ENCODE assay signal across 8 cellular contexts in the genomic region with DNA sequence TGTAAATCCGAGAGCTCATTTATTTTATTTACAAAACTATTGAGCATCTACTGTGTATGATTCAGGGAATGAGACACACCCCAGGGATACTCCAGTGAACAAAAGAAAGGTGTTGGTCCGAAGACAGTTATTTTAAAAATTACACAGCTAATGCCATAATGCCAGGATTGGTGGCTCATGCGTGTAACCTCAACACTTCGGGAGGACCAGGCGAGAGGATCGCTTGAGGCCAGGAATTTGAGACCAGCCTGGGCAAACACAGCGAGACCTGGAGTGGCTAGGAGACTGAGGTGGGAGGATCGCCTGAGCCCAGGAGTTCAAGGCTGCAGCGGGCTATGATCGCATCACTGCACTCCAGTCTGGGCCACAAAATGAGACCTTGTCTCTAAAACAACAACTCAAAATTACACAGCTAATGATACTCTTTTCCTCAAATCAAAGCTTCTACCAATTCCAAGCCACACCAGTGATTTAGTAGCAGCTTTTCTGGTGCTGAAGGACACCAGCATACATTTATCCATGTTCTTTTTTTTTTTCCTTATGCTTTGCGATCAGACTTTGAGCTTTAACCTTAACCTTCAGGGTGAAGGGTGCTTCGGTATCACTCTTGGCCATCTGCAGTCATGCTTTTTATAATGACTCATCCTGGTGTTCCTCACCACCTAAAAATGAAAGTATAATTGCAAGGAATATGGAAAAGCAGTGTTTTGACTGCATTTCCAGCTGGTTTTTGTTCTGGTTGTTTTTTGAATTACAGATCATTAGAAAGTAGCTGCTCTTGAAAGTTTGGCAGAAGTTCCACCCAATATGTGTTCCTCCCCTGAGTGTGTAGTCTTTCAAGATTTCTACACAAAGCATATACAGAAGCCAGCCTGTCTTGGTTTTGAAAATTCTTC. TPM values are rescaled to one million over a fixed set of nuclear protein-coding genes. Genes with fewer than 3 reads are reported as not detected.
DNase-seq lines count a peak whose midpoint lies in the region; FAIRE-seq and TF ChIP-seq lines count a peak whose summit lies in the region.

No MANE protein-coding gene starts in this region.

- H3K4me3 ChIP-seq in LNCaP clone FGC (ENCODE audit: low read depth, low read length) (peak overlapping the region; percentile 63), liver (ENCODE audit: low read depth in 1 of 3, low read length in 3 of 3) (peak overlapping the region; percentile 59 to 99 (median 89)), transverse colon (peak overlapping the region in 3 of 4 donors; percentile 82 to 87 (median 84))

- intact Hi-C loops in transverse colon (cut with DNase I; ENCODE audit: low total_unique reads) = no loop called here

- TF ChIP-seq POLR2A in transverse colon (IDR thresholded peaks at IDR 0.05) = no peak

- H3K36me3 ChIP-seq in liver (ENCODE audit: control insufficient read depth in 4 of 4, insufficient read depth in 3 of 4, low read depth in 1 of 4, low read length in 3 of 4) = no peaks in the 10 kb centered on the region
- no peaks in the 10 kb centered on the region for H3K36me3 ChIP-seq in transverse colon

- TF ChIP-seq RAD21 in liver (IDR thresholded peaks at IDR 0.05) = peak in 1 of 2 donors; percentile 14

- no peak for TF ChIP-seq EP300 in transverse colon (IDR thresholded peaks at IDR 0.05; ENCODE audit: low read depth)

- H3K27me3 ChIP-seq in liver (ENCODE audit: control insufficient read depth in 4 of 4, insufficient read depth in 4 of 4, low read length in 3 of 4) = no peaks in the 10 kb centered on the region
- no peaks in the 10 kb centered on the region for H3K27me3 ChIP-seq in transverse colon

- TF ChIP-seq CTCF in LNCaP clone FGC (IDR thresholded peaks at IDR 0.05; ENCODE audit: control insufficient read depth, extremely low read depth, insufficient read depth) (no peak), liver (IDR thresholded peaks at IDR 0.05; ENCODE audit: low read depth, low read length, missing input control) (no peak), transverse colon (IDR thresholded peaks at IDR 0.05) (no peak), GM20000 (IDR thresholded peaks at IDR 0.05; ENCODE audit: extremely low read depth, missing control alignments) (no peak)

- H3K4me1 ChIP-seq in liver (ENCODE audit: control insufficient read depth in 4 of 4, insufficient read depth in 4 of 4, low read length in 3 of 4) = peaks cover 0 to 46% (median 24%) of the 10 kb centered on the region in 4 donors
- peaks cover 10 to 37% (median 16%) of the 10 kb centered on the region in 4 donors for H3K4me1 ChIP-seq in transverse colon

- peak overlapping the region; percentile 92 to 98 for H3K27ac ChIP-seq in liver (ENCODE audit: low read depth in 1 of 2, low read length in 2 of 2)
- H3K27ac ChIP-seq in transverse colon = peak overlapping the region; percentile 86 to 93 (median 90)

- FAIRE-seq in frontal cortex (lab: Jason Lieb, UNC) = no peak

- DNase-seq in DMS79 (lab: John Stamatoyannopoulos, UW) (peak; percentile 83), LNCaP clone FGC (ENCODE audit: low read depth) (no peak), astrocyte of the hippocampus (ENCODE audit: low read depth, low spot score) (peak; percentile 23), transverse colon (no peak), frontal cortex (ENCODE audit: low spot score in 2 of 2) (no peak), GM20000 (ENCODE audit: low spot score) (no peak), medulla oblongata (ENCODE audit: extremely low spot score) (no peak)

- H3K9me3 ChIP-seq in liver (ENCODE audit: control insufficient read depth in 4 of 4, low read length in 3 of 4) = no peaks in the 10 kb centered on the region
- H3K9me3 ChIP-seq in transverse colon = no peaks in the 10 kb centered on the region

- peak overlapping the region; percentile 57 to 69 for H3K9ac ChIP-seq in liver (ENCODE audit: low read depth in 1 of 2, low read length in 2 of 2)

- whole genome bisulfite sequencing in liver = 30% methylated on average over 12 of the region's 12 CpGs
- WGBS in transverse colon (ENCODE audit: low coverage in 1 of 2), 2 donors = 38 to 46% methylated on average over 8 to 12 of the region's 12 CpGs

- in situ Hi-C loops in transverse colon (cut with MboI; ENCODE audit: low pct_ligation_motif_present in 1 of 4, low pct_unique_long_range_greater_than_20kb in 1 of 4, low sequenced_read_pairs in 3 of 4) = no loop called here

TF ChIP-seq in liver, 16 proteins besides CTCF, POLR2A, EP300 and RAD21:
- TF ChIP-seq HNF4A (conservative IDR thresholded peaks at IDR 0.05) = peak; percentile 65 to 78
- TF ChIP-seq, protein P1, sequence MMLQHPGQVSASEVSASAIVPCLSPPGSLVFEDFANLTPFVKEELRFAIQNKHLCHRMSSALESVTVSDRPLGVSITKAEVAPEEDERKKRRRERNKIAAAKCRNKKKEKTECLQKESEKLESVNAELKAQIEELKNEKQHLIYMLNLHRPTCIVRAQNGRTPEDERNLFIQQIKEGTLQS (IDR thresholded peaks at IDR 0.05) = peak; percentile 42
- no peak for TF ChIP-seq YY1 (IDR thresholded peaks at IDR 0.05)
- TF ChIP-seq HNF4G (IDR thresholded peaks at IDR 0.05) = peak; percentile 48
- TF ChIP-seq GABPA (IDR thresholded peaks at IDR 0.05 in 1 of 2, conservative IDR thresholded peaks at IDR 0.05 in 1 of 2) = no peak
- peak; percentile 84 for TF ChIP-seq NR2F2 (IDR thresholded peaks at IDR 0.05)
- peak; percentile 38 to 47 for TF ChIP-seq RXRA (IDR thresholded peaks at IDR 0.05)
- peak; percentile 88 for TF ChIP-seq JUND (IDR thresholded peaks at IDR 0.05)

RNA-seq across cellular contexts. Expression of a gene that starts 1.1 kb away (rescaled TPM):
- total RNA-seq in liver = 100 to 1,000 TPM in 1 of 2 donors, 1 to 10 TPM in 1; 7.7 to 235 TPM
- polyA plus RNA-seq in liver = 10 to 100 TPM; 24.7 to 25.7 TPM
- total RNA-seq in transverse colon = 100 to 1,000 TPM in 3 of 4 donors, 10 to 100 TPM in 1; 31.6 to 154 (median 129) TPM
- 147 TPM for total RNA-seq in frontal cortex

RNA-seq across cellular contexts. Expression of a gene that starts 26.9 kb away (rescaled TPM):
- total RNA-seq in liver = 1 to 10 TPM; 2.1 to 3.6 TPM
- polyA plus RNA-seq in liver = 10 to 100 TPM in 1 of 2 donors, 1 to 10 TPM in 1; 3.4 to 18.6 TPM
- 1 to 10 TPM in 3 of 4 donors, under 1 TPM in 1; 0.37 to 5.7 (median 2.2) TPM for total RNA-seq in transverse colon
- total RNA-seq in frontal cortex = 12.6 TPM

Comparison
In these comparisons a context has a peak if more than half of its experiments do, and no peak if none do; other contexts are left out.
1. DNase-seq: peak in DMS79 (single experiment) and astrocyte of the hippocampus (single experiment); none in LNCaP clone FGC (single experiment), transverse colon (single experiment), frontal cortex (0 of 2), GM20000 (single experiment) and medulla oblongata (single experiment).
2. Peak in every context shown above with its lines, with median percentiles within 50 percentile points of each other: H3K4me3 ChIP-seq.